In genomic region chr20:21613512-21613911, GRCh38 we compare ENCODE assay signal across 14 cellular contexts.
DNase-seq lines count a peak whose midpoint lies in the region; ATAC-seq and TF ChIP-seq lines count a peak whose summit lies in the region.
"Had no signal": no experiment of that assay in that cellular context is flagged by ENCODE, and none has a peak within 500 bp of the region (broad histone marks: within the 10 kb centered on the region; RNA-seq: fewer than 3 reads in every experiment).

No MANE protein-coding gene starts in this region.

- no TSS peak for BruUV-seq in A673 (replicated peaks; lab: Mats Ljungman, UMichigan)

- no peaks in the 10 kb centered on the region for H3K36me3 ChIP-seq in A673 (ENCODE audit: insufficient read depth, low read length, poor library complexity, severe bottlenecking)

- POLR2A ChIA-PET in A673 (lab: Charles Lee; ENCODE audit: low non-redundant PET) = no interaction called here

- CTCF ChIA-PET in A673 (lab: Charles Lee) = interaction anchor here (1.4 kb wide), 1 partner anchor 84 kb away, joined by 4 read pairs; no protein-coding TSS in a partner anchor

- H3K27ac ChIP-seq in A673 (ENCODE audit: low read depth, low read length, poor library complexity, severe bottlenecking) = peak overlapping the region; percentile 64

- no peak overlapping the region for H3K4me3 ChIP-seq in A673 (ENCODE audit: low read depth, low read length, poor library complexity, severe bottlenecking)

- ATAC-seq in HG03442 (IDR thresholded peaks at IDR 0.05; ENCODE audit: unreplicated experiment) (no peak), HG02759 (IDR thresholded peaks at IDR 0.05; ENCODE audit: unreplicated experiment) (no peak), GM19463 (IDR thresholded peaks at IDR 0.05; ENCODE audit: unreplicated experiment) (no peak)

- intact Hi-C loops in A673 (cut with micrococcal nuclease; ENCODE audit: unreplicated experiment) = loop anchor here (10.0 kb wide), 1 partner anchor 749 kb away; no protein-coding TSS in a partner anchor

- no peak for TF ChIP-seq CTCF in A673 (conservative IDR thresholded peaks at IDR 0.05; ENCODE audit: low read depth, low read length)

- peak; percentile 79 for DNase-seq in A673 (ENCODE audit: low spot score)
- DNase-seq in HT1080 (ENCODE audit: low read depth) = peak; percentile 29
- DNase-seq in NCI-H748 (lab: John Stamatoyannopoulos, UW; ENCODE audit: unreplicated experiment) = peak; percentile 95
- DNase-seq in foreskin melanocyte = peak; percentile 40
- no peak for DNase-seq in effector CD4-positive, alpha-beta T cell
- DNase-seq: activated CD4-positive, alpha-beta T cell treated with anti-CD3 and anti-CD28 coated beads for 1 hour; EL; HFFc6; KG1; occipital lobe; stimulated activated CD4-positive, alpha-beta T cell treated with anti-CD3 and anti-CD28 coated beads, Interleukin-12 subunit alpha, Interleukin-12 subunit beta, amount 100 ng/mL, for 4 hours had no signal

- peaks cover 36% of the 10 kb centered on the region for H3K4me1 ChIP-seq in A673 (ENCODE audit: insufficient read depth, low read length, poor library complexity, severe bottlenecking)

- no peaks in the 10 kb centered on the region for H3K9me3 ChIP-seq in A673 (ENCODE audit: low read depth, low read length, poor library complexity, severe bottlenecking)

- H3K27me3 ChIP-seq in A673 (replicated peaks; ENCODE audit: insufficient read depth, low read depth, low read length, poor library complexity) = no peaks in the 10 kb centered on the region
